Comparison of ENCODE assay signal across 18 cellular contexts in the genomic region with DNA sequence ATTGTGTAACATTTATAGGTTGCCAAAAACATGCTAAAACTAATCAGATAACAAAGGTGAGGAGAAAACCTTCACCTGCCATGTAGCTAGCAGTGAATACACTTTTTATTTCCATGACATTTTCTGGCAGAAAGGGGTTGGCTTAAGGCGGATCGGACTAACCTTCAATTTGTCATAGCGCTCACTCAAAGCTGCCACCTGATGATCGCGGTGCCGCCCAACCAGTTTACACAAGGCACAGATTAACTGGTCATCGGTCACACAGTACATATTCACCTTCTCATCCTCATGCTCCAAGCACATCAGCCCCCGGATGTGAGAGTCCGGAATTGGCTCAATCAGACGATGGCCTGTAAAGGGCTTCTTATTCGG.
"Had no signal": no experiment of that assay in that cellular context is flagged by ENCODE, and none has a peak within 500 bp of the region (broad histone marks: within the 10 kb centered on the region; RNA-seq: fewer than 3 reads in every experiment).

No MANE protein-coding gene starts in this region.

- H3K27ac Mint-ChIP-seq: activated CD4-positive, alpha-beta memory T cell treated with anti-CD3 and anti-CD28 coated beads, Interleukin-2, amount 10 ng/mL, durations not matched to agents 7 days and 5 days; activated CD8-positive, alpha-beta memory T cell treated with anti-CD3 and anti-CD28 coated beads, Interleukin-2, amount 10 ng/mL, durations not matched to agents 7 days and 5 days; activated naive CD8-positive, alpha-beta T cell treated with anti-CD3 and anti-CD28 coated beads, Interleukin-2, amount 10 ng/mL, durations not matched to agents 7 days and 5 days; endodermal cell; neural progenitor cell; stimulated activated memory B cell treated with anti-CD40 and anti-IgM and Interleukin-4, amounts not matched to agents 10 μg/mL and 1 μg/mL and 100 μg/mL, for 72 hours had no signal

- H3K36me3 Mint-ChIP-seq: activated CD8-positive, alpha-beta memory T cell treated with anti-CD3 and anti-CD28 coated beads, Interleukin-2, amount 10 ng/mL, durations not matched to agents 7 days and 5 days; activated naive CD8-positive, alpha-beta T cell treated with anti-CD3 and anti-CD28 coated beads, Interleukin-2, amount 10 ng/mL, durations not matched to agents 7 days and 5 days; stimulated activated memory B cell treated with anti-CD40 and anti-IgM and Interleukin-4, amounts not matched to agents 10 μg/mL and 1 μg/mL and 100 μg/mL, for 72 hours had no signal

- H2AFZ ChIP-seq: neural progenitor cell had no signal

- H3K9ac ChIP-seq: neural progenitor cell had no signal

- H3K4me3 ChIP-seq: colonic mucosa, left lung, neural progenitor cell, sigmoid colon had no signal

- DNase-seq: activated CD4-positive, alpha-beta memory T cell treated with anti-CD3 and anti-CD28 coated beads, Interleukin-2, amount 10 ng/mL, durations not matched to agents 7 days and 5 days; activated CD4-positive, alpha-beta T cell treated with anti-CD3 and anti-CD28 coated beads for 48 hours; activated CD4-positive, CD25-positive, alpha-beta regulatory T cell; activated CD8-positive, alpha-beta memory T cell treated with anti-CD3 and anti-CD28 coated beads, Interleukin-2, amount 10 ng/mL, durations not matched to agents 7 days and 5 days; activated naive CD4-positive, alpha-beta T cell; activated naive CD8-positive, alpha-beta T cell treated with anti-CD3 and anti-CD28 coated beads, Interleukin-2, amount 10 ng/mL, durations not matched to agents 7 days and 5 days; amygdala; colonic mucosa; endodermal cell; foreskin melanocyte; glutamatergic neuron; hippocampal formation; left lung; sigmoid colon; stimulated activated CD4-positive, alpha-beta T cell treated with anti-CD3 and anti-CD28 coated beads, Interleukin-4, amount 100 ng/mL, for 4 hours had no signal

- H3K27ac ChIP-seq: colonic mucosa, left lung, neural progenitor cell, sigmoid colon had no signal

- H3K27me3 Mint-ChIP-seq: activated CD4-positive, alpha-beta memory T cell treated with anti-CD3 and anti-CD28 coated beads, Interleukin-2, amount 10 ng/mL, durations not matched to agents 7 days and 5 days; activated CD8-positive, alpha-beta memory T cell treated with anti-CD3 and anti-CD28 coated beads, Interleukin-2, amount 10 ng/mL, durations not matched to agents 7 days and 5 days; activated naive CD8-positive, alpha-beta T cell treated with anti-CD3 and anti-CD28 coated beads, Interleukin-2, amount 10 ng/mL, durations not matched to agents 7 days and 5 days; central memory CD8-positive, alpha-beta T cell; stimulated activated memory B cell treated with anti-CD40 and anti-IgM and Interleukin-4, amounts not matched to agents 10 μg/mL and 1 μg/mL and 100 μg/mL, for 72 hours had no signal

- H3K36me3 ChIP-seq: colonic mucosa, left lung had no signal

- H3K9me3 ChIP-seq: colonic mucosa, left lung, sigmoid colon had no signal

- ATAC-seq: activated CD8-positive, alpha-beta memory T cell treated with anti-CD3 and anti-CD28 coated beads, Interleukin-2, amount 10 ng/mL, durations not matched to agents 7 days and 5 days; left lung; stimulated activated memory B cell treated with anti-CD40 and anti-IgM and Interleukin-4, amounts not matched to agents 10 μg/mL and 1 μg/mL and 100 μg/mL, for 72 hours had no signal

- H3K4me1 Mint-ChIP-seq: activated CD4-positive, alpha-beta memory T cell treated with anti-CD3 and anti-CD28 coated beads, Interleukin-2, amount 10 ng/mL, durations not matched to agents 7 days and 5 days; activated CD8-positive, alpha-beta memory T cell treated with anti-CD3 and anti-CD28 coated beads, Interleukin-2, amount 10 ng/mL, durations not matched to agents 7 days and 5 days; activated naive CD8-positive, alpha-beta T cell treated with anti-CD3 and anti-CD28 coated beads, Interleukin-2, amount 10 ng/mL, durations not matched to agents 7 days and 5 days; central memory CD8-positive, alpha-beta T cell; stimulated activated memory B cell treated with anti-CD40 and anti-IgM and Interleukin-4, amounts not matched to agents 10 μg/mL and 1 μg/mL and 100 μg/mL, for 72 hours had no signal

- H3K4me2 ChIP-seq: neural progenitor cell had no signal

- H3K4me3 Mint-ChIP-seq: activated CD4-positive, alpha-beta memory T cell treated with anti-CD3 and anti-CD28 coated beads, Interleukin-2, amount 10 ng/mL, durations not matched to agents 7 days and 5 days; activated CD8-positive, alpha-beta memory T cell treated with anti-CD3 and anti-CD28 coated beads, Interleukin-2, amount 10 ng/mL, durations not matched to agents 7 days and 5 days; activated naive CD8-positive, alpha-beta T cell treated with anti-CD3 and anti-CD28 coated beads, Interleukin-2, amount 10 ng/mL, durations not matched to agents 7 days and 5 days; central memory CD8-positive, alpha-beta T cell; endodermal cell; neural progenitor cell; stimulated activated memory B cell treated with anti-CD40 and anti-IgM and Interleukin-4, amounts not matched to agents 10 μg/mL and 1 μg/mL and 100 μg/mL, for 72 hours had no signal

- H3K27me3 ChIP-seq: colonic mucosa, left lung, neural progenitor cell, sigmoid colon had no signal

- H3K9me3 Mint-ChIP-seq: activated CD4-positive, alpha-beta memory T cell treated with anti-CD3 and anti-CD28 coated beads, Interleukin-2, amount 10 ng/mL, durations not matched to agents 7 days and 5 days; activated naive CD8-positive, alpha-beta T cell treated with anti-CD3 and anti-CD28 coated beads, Interleukin-2, amount 10 ng/mL, durations not matched to agents 7 days and 5 days; central memory CD8-positive, alpha-beta T cell; stimulated activated memory B cell treated with anti-CD40 and anti-IgM and Interleukin-4, amounts not matched to agents 10 μg/mL and 1 μg/mL and 100 μg/mL, for 72 hours had no signal

- H3K4me1 ChIP-seq: colonic mucosa, left lung had no signal
